Comparison of ENCODE assay signal across 10 cellular contexts in the genomic region with DNA sequence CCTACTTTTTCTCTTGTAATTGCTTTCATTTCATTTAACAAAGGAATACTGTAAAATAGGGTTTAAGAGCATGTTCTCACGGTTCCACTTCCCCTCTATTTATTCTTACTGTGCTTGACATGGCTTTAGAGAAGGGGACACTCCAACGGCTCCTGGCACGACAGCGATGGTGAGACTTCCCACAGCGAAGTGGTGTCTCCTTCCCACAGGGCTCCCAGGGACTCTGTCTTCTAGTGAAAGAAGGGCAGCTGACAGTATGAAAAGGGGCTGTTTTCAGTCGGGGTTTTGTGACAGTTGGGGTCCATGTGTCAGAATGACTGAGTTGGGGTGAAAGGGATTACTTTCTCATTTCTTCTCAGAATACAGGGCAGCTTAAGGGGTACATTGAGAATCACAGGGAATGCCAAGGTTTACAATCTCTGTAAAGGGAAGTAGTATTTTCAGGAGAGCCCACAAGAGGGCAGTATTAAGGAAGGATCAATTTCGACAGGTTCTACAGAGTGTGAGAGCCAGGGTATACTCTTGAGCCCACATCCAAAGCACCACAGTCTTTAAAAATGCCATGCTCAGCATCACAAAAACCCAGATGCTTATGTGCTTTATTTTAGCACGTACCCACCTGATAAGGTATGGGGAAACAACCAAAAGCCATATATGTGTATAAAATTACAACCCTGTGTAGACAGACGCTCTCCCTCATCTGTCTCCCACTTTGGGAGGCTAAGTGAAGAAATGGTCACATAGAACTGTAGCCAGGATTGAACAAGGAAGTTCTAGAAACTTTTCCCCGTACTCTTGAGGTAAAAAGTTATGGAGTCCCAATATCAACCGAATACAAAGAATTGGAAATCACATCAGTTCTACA. TPM values are rescaled to one million over a fixed set of nuclear protein-coding genes. Genes with fewer than 3 reads are reported as not detected.
A peak's percentile ranks its signal among the peaks of the same experiment; 100 is the strongest.
DNase-seq lines count a peak whose midpoint lies in the region; ATAC-seq, FAIRE-seq and TF ChIP-seq lines count a peak whose summit lies in the region.
"Had no signal": no experiment of that assay in that cellular context is flagged by ENCODE, and none has a peak within 500 bp of the region (broad histone marks: within the 10 kb centered on the region; RNA-seq: fewer than 3 reads in every experiment).

No MANE protein-coding gene starts in this region.

- no peak overlapping the region for H3K9ac ChIP-seq in mammary epithelial cell (ENCODE audit: insufficient read depth, low read length)

- H3K27ac ChIP-seq in mammary epithelial cell (ENCODE audit: insufficient read depth, low read depth, low read length): no peak overlapping the region

- intact Hi-C loops in mammary epithelial cell (cut with micrococcal nuclease): loop anchor here (1.0 kb wide), 2 partner anchors 111 to 532 kb away; no protein-coding TSS in a partner anchor

- no peaks in the 10 kb centered on the region for H3K27me3 ChIP-seq in mammary epithelial cell (ENCODE audit: insufficient read depth, low read length)

- no TSS peak for BruUV-seq in mammary epithelial cell (replicated peaks; lab: Mats Ljungman, UMichigan)

- TF ChIP-seq CTCF in mammary epithelial cell (conservative IDR thresholded peaks at IDR 0.05 in 1 of 2, IDR thresholded peaks at IDR 0.05 in 1 of 2; ENCODE audit: extremely low read depth in 1 of 2, insufficient read depth in 1 of 2, low read depth in 1 of 2, low read length in 2 of 2): peak; percentile 51 to 62

- no peak overlapping the region for H3K4me2 ChIP-seq in mammary epithelial cell (ENCODE audit: insufficient read depth, low read depth, low read length)

- no peaks in the 10 kb centered on the region for H3K9me3 ChIP-seq in mammary epithelial cell (replicated peaks; ENCODE audit: insufficient read depth, low read length)

- in situ Hi-C loops in mammary epithelial cell (cut with MboI; ENCODE audit: low sequenced_read_pairs in 2 of 2): loop anchor here (25.0 kb wide), 2 partner anchors 217 to 542 kb away; no protein-coding TSS in a partner anchor

- dilution Hi-C loops in mammary epithelial cell (cut with HindIII; ENCODE audit: low sequenced_read_pairs): no loop called here

- FAIRE-seq in RCC 7860 (lab: Jason Lieb, UNC): no peak

- peaks cover 2 to 3% of the 10 kb centered on the region in 2 donors for H3K36me3 Mint-ChIP-seq in stimulated activated naive B cell treated with anti-CD40 and anti-IgM and Interleukin-4, amounts not matched to agents 10 μg/mL and 1 μg/mL and 100 μg/mL, for 72 hours
- H3K36me3 Mint-ChIP-seq: CD4-positive, CD25-positive, alpha-beta regulatory T cell had no signal

- peak; percentile 32 for DNase-seq in NCI-H2107 treated with DMSO at 0.1 percent for 48 hours (lab: John Stamatoyannopoulos, UW; ENCODE audit: unreplicated experiment)
- DNase-seq in NCI-H2107 (lab: John Stamatoyannopoulos, UW): no peak
- DNase-seq in NCI-H2081 (lab: John Stamatoyannopoulos, UW): peak; percentile 50 to 53
- DNase-seq in mammary epithelial cell: peak; percentile 25
- peak; percentile 62 for DNase-seq in myocyte (ENCODE audit: low read depth)
- DNase-seq in stimulated activated naive B cell treated with anti-CD40 and anti-IgM and Interleukin-4, amounts not matched to agents 10 μg/mL and 1 μg/mL and 100 μg/mL, for 72 hours: no peak
- DNase-seq in UCSD-AML1 (lab: John Stamatoyannopoulos, UW; ENCODE audit: unreplicated experiment): no peak
- no peak for DNase-seq in RCC 7860 (ENCODE audit: low spot score)

- ATAC-seq in stimulated activated naive B cell treated with anti-CD40 and anti-IgM and Interleukin-4, amounts not matched to agents 10 μg/mL and 1 μg/mL and 100 μg/mL, for 72 hours (replicated peaks): no peak

- no peaks in the 10 kb centered on the region for H3K79me2 ChIP-seq in mammary epithelial cell (ENCODE audit: insufficient read depth, low read length)

- no peaks in the 10 kb centered on the region for H4K20me1 ChIP-seq in mammary epithelial cell (ENCODE audit: insufficient read depth, low read length)

- CTCF ChIA-PET in mammary epithelial cell (lab: Charles Lee; ENCODE audit: low non-redundant PET): no interaction called here

- no peaks in the 10 kb centered on the region for H3K4me1 Mint-ChIP-seq in stimulated activated naive B cell treated with anti-CD40 and anti-IgM and Interleukin-4, amounts not matched to agents 10 μg/mL and 1 μg/mL and 100 μg/mL, for 72 hours

- 62% methylated on average over 11 of the region's 11 CpGs for WGBS in mammary epithelial cell (ENCODE audit: low coverage, missing lambda C conversion rate)

- no peak overlapping the region for H3K4me3 ChIP-seq in mammary epithelial cell (replicated peaks in 1 of 3; ENCODE audit: insufficient read depth in 1 of 3, low read depth in 2 of 3, low read length in 3 of 3)

- H3K4me1 ChIP-seq in mammary epithelial cell (ENCODE audit: insufficient read depth, low read length): peaks cover 14% of the 10 kb centered on the region

- no peak overlapping the region for H3K27ac Mint-ChIP-seq in stimulated activated naive B cell treated with anti-CD40 and anti-IgM and Interleukin-4, amounts not matched to agents 10 μg/mL and 1 μg/mL and 100 μg/mL, for 72 hours
- H3K27ac Mint-ChIP-seq: CD4-positive, CD25-positive, alpha-beta regulatory T cell had no signal

- H3K9me3 Mint-ChIP-seq in stimulated activated naive B cell treated with anti-CD40 and anti-IgM and Interleukin-4, amounts not matched to agents 10 μg/mL and 1 μg/mL and 100 μg/mL, for 72 hours: peaks cover 0 to 4% of the 10 kb centered on the region in 2 donors

- H3K4me3 Mint-ChIP-seq in stimulated activated naive B cell treated with anti-CD40 and anti-IgM and Interleukin-4, amounts not matched to agents 10 μg/mL and 1 μg/mL and 100 μg/mL, for 72 hours: no peak overlapping the region
- H3K4me3 Mint-ChIP-seq: CD4-positive, CD25-positive, alpha-beta regulatory T cell had no signal

- H3K36me3 ChIP-seq in mammary epithelial cell (ENCODE audit: insufficient read depth, low read length): no peaks in the 10 kb centered on the region

- peaks cover 21 to 34% of the 10 kb centered on the region in 2 donors for H3K27me3 Mint-ChIP-seq in stimulated activated naive B cell treated with anti-CD40 and anti-IgM and Interleukin-4, amounts not matched to agents 10 μg/mL and 1 μg/mL and 100 μg/mL, for 72 hours

- H2AFZ ChIP-seq in mammary epithelial cell (ENCODE audit: low read depth, low read length): peak overlapping the region; percentile 22

RNA-seq across cellular contexts. Expression of gene RAPGEF4, which starts 31.3 kb away (rescaled TPM):
- total RNA-seq in mammary epithelial cell (1 to 10 TPM; 1.7 to 3.2 TPM), myocyte (0.47 and 1.5 TPM in 2 replicates)
- polyA plus RNA-seq in mammary epithelial cell: 0.39 TPM
- polyA minus RNA-seq in mammary epithelial cell: not detected
- 0.58 TPM for polyA plus RNA-seq in myocyte (2012)
- total RNA-seq: activated CD8-positive, alpha-beta memory T cell treated with anti-CD3 and anti-CD28 coated beads for 36 hours had no signal
- polyA plus RNA-seq: CD4-positive, CD25-positive, alpha-beta regulatory T cell had no signal

Comparison
In these comparisons a context has a peak if more than half of its experiments do, and no peak if none do; other contexts are left out.
1. DNase-seq: peak in NCI-H2107 treated with DMSO at 0.1 percent for 48 hours (single experiment), NCI-H2081 (2 of 2), mammary epithelial cell (single experiment) and myocyte (single experiment); none in NCI-H2107 (single experiment), stimulated activated naive B cell treated with anti-CD40 and anti-IgM and Interleukin-4, amounts not matched to agents 10 μg/mL and 1 μg/mL and 100 μg/mL, for 72 hours (single experiment), UCSD-AML1 (single experiment) and RCC 7860 (single experiment).